In the genomic region with DNA sequence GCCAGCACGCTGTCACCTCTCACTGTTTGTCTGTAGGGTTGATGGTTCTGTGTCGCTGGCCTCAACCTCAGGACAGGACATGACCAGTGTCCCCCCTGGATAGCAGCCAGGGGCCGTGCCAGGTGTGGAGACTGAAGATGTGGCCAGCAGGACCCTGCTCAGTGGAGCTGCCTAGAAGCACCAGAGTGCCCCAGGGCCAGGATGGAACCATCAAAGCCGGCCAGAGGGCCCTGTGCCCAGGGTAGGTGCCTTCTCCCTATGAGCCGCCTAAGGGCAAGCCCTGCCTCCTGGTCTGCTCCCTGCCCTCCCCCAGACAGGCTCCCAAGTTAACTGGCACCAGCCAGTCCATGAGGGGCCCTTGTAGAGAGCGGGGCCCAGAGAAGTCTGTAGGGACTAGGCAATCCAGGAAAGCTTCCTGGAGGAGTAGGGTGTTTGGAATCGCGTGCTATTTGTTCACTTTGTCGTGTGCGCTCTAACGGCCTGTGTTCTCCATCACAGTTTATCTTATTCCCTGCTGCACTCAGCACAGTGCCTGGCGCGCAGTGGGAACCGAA, we compare ENCODE assay signal across 9 cellular contexts. TPM values are rescaled to one million over a fixed set of nuclear protein-coding genes. Genes with fewer than 3 reads are reported as not detected.
DNase-seq lines count a peak whose midpoint lies in the region; ATAC-seq, FAIRE-seq and TF ChIP-seq lines count a peak whose summit lies in the region.
"Had no signal": no experiment of that assay in that cellular context is flagged by ENCODE, and none has a peak within 500 bp of the region (broad histone marks: within the 10 kb centered on the region; RNA-seq: fewer than 3 reads in every experiment).

No MANE protein-coding gene starts in this region.

- FAIRE-seq in RCC 7860 (lab: Jason Lieb, UNC), result no peak

- H3K9me3 ChIP-seq in Peyer's patch, result no peaks in the 10 kb centered on the region
- H3K9me3 ChIP-seq in fibroblast of lung (ENCODE audit: control insufficient read depth, insufficient read depth, low read depth, low read length), result no peaks in the 10 kb centered on the region

- H3K4me3 ChIP-seq in Peyer's patch, result peak overlapping the region; percentile 79 to 86 (median 80)
- H3K4me3 ChIP-seq in fibroblast of lung (replicated peaks in 1 of 4; ENCODE audit: control extremely low read depth in 1 of 4, insufficient read depth in 1 of 4, low read depth in 3 of 4, low read length in 4 of 4), result peak overlapping the region in 1 of 4 experiments; percentile 82
- H3K4me3 ChIP-seq in rectal smooth muscle tissue (ENCODE audit: low read length), result peak overlapping the region; percentile 57

- TF ChIP-seq POLR2A in GM18505 (IDR thresholded peaks at IDR 0.05; ENCODE audit: borderline replicate concordance, extremely low read depth, insufficient read depth, insufficient read length), result no peak
- no peak for TF ChIP-seq POLR2A in Peyer's patch (IDR thresholded peaks at IDR 0.05)

- peaks cover 33% of the 10 kb centered on the region for H3K79me2 ChIP-seq in fibroblast of lung (ENCODE audit: control insufficient read depth, insufficient read depth, low read length)

- H3K9ac ChIP-seq in fibroblast of lung (ENCODE audit: insufficient read depth, low read length), result no peak overlapping the region
- H3K9ac ChIP-seq in rectal smooth muscle tissue (ENCODE audit: low read length), result peak overlapping the region; percentile 4

- peak overlapping the region; percentile 85 for H2AFZ ChIP-seq in fibroblast of lung (ENCODE audit: low read length)

- no peak for TF ChIP-seq CTCF in Peyer's patch (IDR thresholded peaks at IDR 0.05)
- TF ChIP-seq CTCF in fibroblast of lung (conservative IDR thresholded peaks at IDR 0.05 in 1 of 2, IDR thresholded peaks at IDR 0.05 in 1 of 2; ENCODE audit: low read depth in 1 of 2, low read length in 2 of 2), result no peak

- H3K27ac ChIP-seq in Peyer's patch, result peak overlapping the region in 3 of 4 donors; percentile 20 to 89 (median 84)
- no peak overlapping the region for H3K27ac ChIP-seq in fibroblast of lung (ENCODE audit: insufficient read depth, low read length)
- H3K27ac ChIP-seq in rectal smooth muscle tissue (ENCODE audit: low read depth, low read length), result peak overlapping the region; percentile 89

- ATAC-seq in GM18505 (IDR thresholded peaks at IDR 0.05; ENCODE audit: unreplicated experiment) (peak; percentile 12), HG03196 (IDR thresholded peaks at IDR 0.05; ENCODE audit: unreplicated experiment) (no peak)

- H3K27me3 ChIP-seq in Peyer's patch (no peaks in the 10 kb centered on the region), fibroblast of lung (ENCODE audit: control insufficient read depth, insufficient read depth, low read length) (no peaks in the 10 kb centered on the region), rectal smooth muscle tissue (ENCODE audit: control insufficient read depth, insufficient read depth, low read length) (no peaks in the 10 kb centered on the region)

- no peaks in the 10 kb centered on the region for H4K20me1 ChIP-seq in fibroblast of lung (ENCODE audit: control insufficient read depth, extremely low read depth, insufficient read depth, low read length)

- H3K4me2 ChIP-seq in fibroblast of lung (ENCODE audit: extremely low read depth, insufficient read depth, low read length), result peak overlapping the region; percentile 28

- no peak for DNase-seq in Peyer's patch
- DNase-seq in fibroblast of lung (ENCODE audit: low read depth in 2 of 2), result no peak
- no peak for DNase-seq in SIG-M5 treated with dmso at 0.1 percent for 504 hours (lab: John Stamatoyannopoulos, UW; ENCODE audit: unreplicated experiment)
- DNase-seq in RCC 7860 (ENCODE audit: low spot score), result no peak
- no peak for DNase-seq in cerebellar cortex (ENCODE audit: low spot score)

- H3K36me3 ChIP-seq in Peyer's patch (peaks cover 0 to 25% (median 0%) of the 10 kb centered on the region in 3 donors), fibroblast of lung (ENCODE audit: control insufficient read depth, insufficient read depth, low read length) (peaks cover 24% of the 10 kb centered on the region), rectal smooth muscle tissue (ENCODE audit: control insufficient read depth, insufficient read depth, low read length) (peaks cover 15% of the 10 kb centered on the region)

- H3K4me1 ChIP-seq in Peyer's patch (peaks cover 0 to 27% (median 19%) of the 10 kb centered on the region in 4 donors), fibroblast of lung (ENCODE audit: control insufficient read depth, extremely low read depth, insufficient read depth, low read length) (peaks cover 6% of the 10 kb centered on the region), rectal smooth muscle tissue (ENCODE audit: control insufficient read depth, insufficient read depth, low read length) (peaks cover 13% of the 10 kb centered on the region)

RNA-seq across cellular contexts. Expression of gene NDUFB10, which starts 0.5 kb away (rescaled TPM):
- 100 to 1,000 TPM in 3 of 4 donors, 10 to 100 TPM in 1; 55.3 to 373 (median 236) TPM for total RNA-seq in Peyer's patch
- 149 TPM in 2 replicates for total RNA-seq in fibroblast of lung
- 123 and 152 TPM in 2 replicates for polyA plus RNA-seq in fibroblast of lung
- 198 and 264 TPM in 2 replicates for polyA plus RNA-seq in fibroblast of lung (2012)
- 113 and 143 TPM in 2 replicates for polyA minus RNA-seq in fibroblast of lung (ENCODE audit: low replicate concordance)

RNA-seq across cellular contexts. Expression of gene RPL3L, which starts 4.3 kb away (rescaled TPM):
- total RNA-seq in Peyer's patch, result not detected
- total RNA-seq in fibroblast of lung, result not detected in 2 replicates
- not detected in 2 replicates for polyA plus RNA-seq in fibroblast of lung
- polyA plus RNA-seq in fibroblast of lung (2012), result 0.05 TPM in 1 of 2 replicates, not detected in the other
- polyA minus RNA-seq in fibroblast of lung (ENCODE audit: low replicate concordance), result not detected in 2 replicates
- total RNA-seq: subcutaneous adipose tissue had no signal

RNA-seq across cellular contexts. Expression of gene RPS2, which starts 5.8 kb away (rescaled TPM):
- total RNA-seq in Peyer's patch (1,000 to 10,000 TPM in 3 of 4 donors, 100 to 1,000 TPM in 1; 736 to 1,881 (median 1,543) TPM), fibroblast of lung (2,596 and 3,027 TPM in 2 replicates)
- 1,683 and 2,648 TPM in 2 replicates for polyA plus RNA-seq in fibroblast of lung
- polyA plus RNA-seq in fibroblast of lung (2012), result 3,087 and 4,723 TPM in 2 replicates
- 5,130 and 5,630 TPM in 2 replicates for polyA minus RNA-seq in fibroblast of lung (ENCODE audit: low replicate concordance)

RNA-seq across cellular contexts. Expression of gene RNF151, which starts 7.9 kb away (rescaled TPM):
- total RNA-seq in Peyer's patch (not detected), fibroblast of lung (not detected in 2 replicates)
- polyA plus RNA-seq in fibroblast of lung, result not detected in 2 replicates
- not detected in 2 replicates for polyA plus RNA-seq in fibroblast of lung (2012)
- not detected in 2 replicates for polyA minus RNA-seq in fibroblast of lung (ENCODE audit: low replicate concordance)
- total RNA-seq: subcutaneous adipose tissue had no signal

RNA-seq across cellular contexts. Expression of gene TBL3, which starts 13.1 kb away (rescaled TPM):
- total RNA-seq in Peyer's patch (10 to 100 TPM; 19.8 to 50.8 (median 39.1) TPM), fibroblast of lung (20.0 and 23.9 TPM in 2 replicates)
- polyA plus RNA-seq in fibroblast of lung, result 14.6 and 25.4 TPM in 2 replicates
- polyA plus RNA-seq in fibroblast of lung (2012), result 25.8 and 48.7 TPM in 2 replicates
- 57.8 and 83.3 TPM in 2 replicates for polyA minus RNA-seq in fibroblast of lung (ENCODE audit: low replicate concordance)
